Comparison of ENCODE assay signal across 12 cellular contexts in the genomic region with DNA sequence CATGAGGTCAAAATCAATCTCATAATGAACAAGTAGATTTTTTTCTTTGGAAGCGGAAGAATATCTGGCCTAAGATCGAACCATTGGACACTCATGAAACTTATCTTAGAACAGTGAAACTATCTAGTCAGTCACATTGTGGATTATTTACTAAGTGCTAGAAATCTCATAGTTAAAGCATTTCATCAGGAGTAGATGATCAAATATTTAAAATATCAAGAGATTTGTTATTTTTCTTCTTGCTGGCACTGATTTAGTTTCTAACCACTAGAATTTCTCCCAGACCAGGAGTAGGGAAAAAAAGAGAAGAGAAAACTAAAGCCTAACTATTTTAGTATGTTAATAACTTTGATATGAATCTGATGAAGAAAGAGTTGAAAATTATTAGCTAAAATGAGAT.
"Had no signal": no experiment of that assay in that cellular context is flagged by ENCODE, and none has a peak within 500 bp of the region (broad histone marks: within the 10 kb centered on the region; RNA-seq: fewer than 3 reads in every experiment).

No MANE protein-coding gene starts in this region.

- H3K36me3 ChIP-seq: left ventricle myocardium inferior, right lobe of liver, suprapubic skin, upper lobe of left lung had no signal

- DNase-seq: activated CD4-positive, alpha-beta T cell treated with anti-CD3 and anti-CD28 coated beads, Interleukin-2, amount 10 ng/mL, durations not matched to agents 24 days and 14 days; activated CD4-positive, CD25-positive, alpha-beta regulatory T cell; activated CD8-positive, alpha-beta memory T cell treated with anti-CD3 and anti-CD28 coated beads, Interleukin-2, amount 50 U/mL, for 48 hours; activated naive CD8-positive, alpha-beta T cell treated with anti-CD3 and anti-CD28 coated beads for 36 hours; left ventricle myocardium inferior; psoas muscle; right lobe of liver; stimulated activated naive CD8-positive, alpha-beta T cell treated with anti-CD3 and anti-CD28 coated beads, Interleukin-15, Interleukin-2, amounts not matched to agents 100 U/mL and 50 U/mL, for 24 hours; upper lobe of left lung had no signal

- H3K4me3 ChIP-seq: left ventricle myocardium inferior, psoas muscle, right lobe of liver, smooth muscle cell, suprapubic skin, upper lobe of left lung had no signal

- H3K27ac ChIP-seq: left ventricle myocardium inferior, psoas muscle, right lobe of liver, suprapubic skin, upper lobe of left lung had no signal

- H3K9me3 ChIP-seq: psoas muscle, right lobe of liver, suprapubic skin, upper lobe of left lung had no signal

- H3K4me1 ChIP-seq: psoas muscle, suprapubic skin, upper lobe of left lung had no signal

- ATAC-seq: natural killer cell treated with Interleukin-12 subunit alpha and Interleukin-12 subunit beta and Interleukin-15 and Interleukin-18, amount 100 ng/mL, for 72 hours; psoas muscle; right lobe of liver; stimulated activated naive CD8-positive, alpha-beta T cell treated with anti-CD3 and anti-CD28 coated beads, Interleukin-15, Interleukin-2, amounts not matched to agents 100 U/mL and 50 U/mL, for 24 hours had no signal

- H3K27me3 ChIP-seq: right lobe of liver, suprapubic skin, upper lobe of left lung had no signal

- H3K4me2 ChIP-seq: smooth muscle cell had no signal
